Comparison of ENCODE assay signal across 8 cellular contexts in genomic region chr1:164559342-164560070, GRCh38. TPM values are rescaled to one million over a fixed set of nuclear protein-coding genes. Genes with fewer than 3 reads are reported as not detected.
DNase-seq lines count a peak whose midpoint lies in the region; ATAC-seq, FAIRE-seq and TF ChIP-seq lines count a peak whose summit lies in the region.

No MANE protein-coding gene starts in this region.

- peak overlapping the region; percentile 90 for H3K4me2 ChIP-seq in A549

- intact Hi-C loops in uterus (cut with DNase I; ENCODE audit: low total_unique reads), result loop anchor here (5.0 to 10.0 kb wide), 2 partner anchors 55 to 392 kb away; no protein-coding TSS in a partner anchor

- WGBS in A549 (ENCODE audit: missing lambda C conversion rate), result 2% methylated on average over 14 of the region's 20 CpGs

- H3K4me1 ChIP-seq in A549 (peaks cover 18% of the 10 kb centered on the region), mucosa of rectum (ENCODE audit: control insufficient read depth in 2 of 2, insufficient read depth in 2 of 2, low read length in 2 of 2) (peaks cover 7% of the 10 kb centered on the region in 2 donors), uterus (no peaks in the 10 kb centered on the region)

- TF ChIP-seq RAD21 in A549 (conservative IDR thresholded peaks at IDR 0.05 in 1 of 2, IDR thresholded peaks at IDR 0.05 in 1 of 2), result peak in 1 of 2 experiments; percentile 28; a peak in 1 of 5 replicates

- H3K9me3 ChIP-seq in A549 (no peaks in the 10 kb centered on the region), mucosa of rectum (ENCODE audit: control insufficient read depth in 2 of 2, low read length in 2 of 2) (no peaks in the 10 kb centered on the region), uterus (no peaks in the 10 kb centered on the region)

- FAIRE-seq in A549 (lab: Jason Lieb, UNC), result no peak

- POLR2A ChIA-PET in A549 (lab: Yijun Ruan, JAX), result interaction anchor here (0.7 to 1.5 kb wide), 8 partner anchors 10 to 721 kb away, joined by 3 to 10 read pairs (median 4); no protein-coding TSS in a partner anchor

- peak overlapping the region; percentile 81 to 91 for H3K27ac ChIP-seq in A549
- H3K27ac ChIP-seq in mucosa of rectum (ENCODE audit: low read depth in 2 of 2, low read length in 2 of 2), result peak overlapping the region; percentile 61 to 66
- peak overlapping the region; percentile 92 to 97 for H3K27ac ChIP-seq in uterus

- peak overlapping the region; percentile 67 to 76 for H3K9ac ChIP-seq in mucosa of rectum (ENCODE audit: low read depth in 1 of 2, low read length in 2 of 2)

- H3K4me3 ChIP-seq in A549, result peak overlapping the region; percentile 59
- peak overlapping the region; percentile 65 for H3K4me3 ChIP-seq in GM08714 (ENCODE audit: low read length)
- peak overlapping the region; percentile 78 to 88 for H3K4me3 ChIP-seq in mucosa of rectum (ENCODE audit: low read length in 2 of 2)
- peak overlapping the region; percentile 82 to 88 for H3K4me3 ChIP-seq in uterus

- ATAC-seq in A549 (peak; percentile 46 to 49), GM19397 (IDR thresholded peaks at IDR 0.05; ENCODE audit: unreplicated experiment) (no peak), GM19035 (IDR thresholded peaks at IDR 0.05; ENCODE audit: unreplicated experiment) (no peak)

- TF ChIP-seq CTCF in A549 (IDR thresholded peaks at IDR 0.05) (no peak), uterus (IDR thresholded peaks at IDR 0.05) (no peak)

- H3K27me3 ChIP-seq in mucosa of rectum (ENCODE audit: control insufficient read depth in 2 of 2, insufficient read depth in 2 of 2, low read length in 2 of 2) (no peaks in the 10 kb centered on the region), uterus (no peaks in the 10 kb centered on the region)

- TF ChIP-seq POLR2A in A549 (IDR thresholded peaks at IDR 0.05; ENCODE audit: low read length) (no peak), erythroblast (IDR thresholded peaks at IDR 0.05; ENCODE audit: low read length) (no peak), uterus (IDR thresholded peaks at IDR 0.05) (no peak)

- no peak; a peak in 1 of 5 replicates for TF ChIP-seq EP300 in A549 (IDR thresholded peaks at IDR 0.05)

- CTCF ChIA-PET in A549 (lab: Yijun Ruan, JAX), result interaction anchor here (0.5 to 1.2 kb wide), 4 partner anchors 24 to 228 kb away, joined by 4 to 6 read pairs (median 5); no protein-coding TSS in a partner anchor

- peak; percentile 15 to 52 for DNase-seq in A549 (ENCODE audit: low read depth in 1 of 2, low spot score in 1 of 2)
- peak; percentile 81 for DNase-seq in SHP77 treated with DMSO at 0.1 percent for 48 hours (lab: John Stamatoyannopoulos, UW)
- DNase-seq in erythroblast (lab: John Stamatoyannopoulos, UW), result peak; percentile 28 to 55
- peak; percentile 39 to 47 for DNase-seq in uterus

- H3K36me3 ChIP-seq in mucosa of rectum (ENCODE audit: control insufficient read depth in 2 of 2, insufficient read depth in 2 of 2, low read length in 2 of 2), result no peaks in the 10 kb centered on the region
- no peaks in the 10 kb centered on the region for H3K36me3 ChIP-seq in uterus

TF ChIP-seq in A549, 52 proteins besides CTCF, POLR2A, EP300 and RAD21:
- TF ChIP-seq JUN (IDR thresholded peaks at IDR 0.05) (peak in 1 of 2 experiments; percentile 36; a peak in 3 of 5 replicates), EHMT2 (IDR thresholded peaks at IDR 0.05; ENCODE audit: low read depth) (no peak), BCL3 (IDR thresholded peaks at IDR 0.05) (no peak), TP53 (CRISPR knock-in tag; IDR thresholded peaks at IDR 0.05) (no peak), MAZ (IDR thresholded peaks at IDR 0.05; ENCODE audit: borderline replicate concordance, low read depth, low read length) (no peak), PBX3 (IDR thresholded peaks at IDR 0.05) (no peak), HDAC2 (IDR thresholded peaks at IDR 0.05) (no peak), ATOH8 (CRISPR knock-in tag; IDR thresholded peaks at IDR 0.05; ENCODE audit: low read depth) (no peak), CEBPB (IDR thresholded peaks at IDR 0.05) (0 out of 4 replicates have a peak, but pooled peaks of 1 of the 2 experiments have one; percentile 15)

RNA-seq across cellular contexts. Expression of gene PBX1, which starts 0.5 kb away (rescaled TPM):
- polyA plus RNA-seq in A549 (2011; rRNA removed) (61.5 and 62.8 TPM in 2 replicates), A549 (2017; fragmentation: RNase III; extraction: RNeasy Plus Mini Kit Qiagen cat#74134 plus additional on column Dnase treatment) (46.5 to 53.4 TPM (median 47.8 TPM) in 3 replicates)
- 32.7 and 37.4 TPM in 2 replicates for polyA plus RNA-seq in A549 (2012; cell fraction: cytosol; rRNA removed)
- 28.1 and 30.0 TPM in 2 replicates for polyA plus RNA-seq in A549 (2012; cell fraction: nucleus; rRNA removed)
- 101 and 102 TPM in 2 replicates for polyA minus RNA-seq in A549 (2011; rRNA and poly(A)+ RNA removed)
- total RNA-seq in uterus, result 100 to 1,000 TPM; 122 to 831 (median 207) TPM

Comparison
In these comparisons a context has a peak if more than half of its experiments do, and no peak if none do; other contexts are left out.
1. ATAC-seq: peak in A549 (2 of 2); none in GM19397 (single experiment) and GM19035 (single experiment).
2. Peak in every context shown above with its lines, with median percentiles within 50 percentile points of each other: DNase-seq, H3K27ac ChIP-seq and H3K4me3 ChIP-seq.